Comparison of ENCODE assay signal across 27 cellular contexts in genomic region chr3:154801729-154802128, GRCh38.
A peak's percentile ranks its signal among the peaks of the same experiment; 100 is the strongest.
DNase-seq lines count a peak whose midpoint lies in the region; ATAC-seq, FAIRE-seq and TF ChIP-seq lines count a peak whose summit lies in the region.
"Had no signal": no experiment of that assay in that cellular context is flagged by ENCODE, and none has a peak within 500 bp of the region (broad histone marks: within the 10 kb centered on the region; RNA-seq: fewer than 3 reads in every experiment).

No MANE protein-coding gene starts in this region.

- H3K9me3 ChIP-seq in K562 (replicated peaks; ENCODE audit: control insufficient read depth, insufficient read depth, low read depth, low read length) = no peaks in the 10 kb centered on the region; the same call in 1 of the 2 replicates
- H3K9me3 ChIP-seq: A549, BE2C had no signal

- no peak for TF ChIP-seq RAD21 in K562 (CRISPR knock-in tag; conservative IDR thresholded peaks at IDR 0.05 in 1 of 2, IDR thresholded peaks at IDR 0.05 in 1 of 2)

- in situ Hi-C loops in K562 (cut with MboI) = no loop called here

- no peak for FAIRE-seq in K562 (lab: Jason Lieb, UNC)
- FAIRE-seq: A549, D721Med had no signal

- H3K79me2 ChIP-seq in K562 (ENCODE audit: control insufficient read depth, insufficient read depth, low read length) = no peaks in the 10 kb centered on the region

- intact Hi-C loops in K562 (cut with micrococcal nuclease) = no loop called here

- H3K4me3 ChIP-seq in K562 = no peak overlapping the region
- H3K4me3 ChIP-seq: A549; BLaER1; BLaER1 treated with 17β-estradiol and CSF1 and Interleukin-3, amounts not matched to agents 10 nM and 100 nM had no signal

- TF ChIP-seq EP300 in K562 (IDR thresholded peaks at IDR 0.05; ENCODE audit: low read length) = no peak

- no peaks in the 10 kb centered on the region for H4K20me1 ChIP-seq in K562 (replicated peaks; ENCODE audit: control insufficient read depth, insufficient read depth, low read length)
- H4K20me1 ChIP-seq: BLaER1; BLaER1 treated with 17β-estradiol and CSF1 and Interleukin-3, amounts not matched to agents 10 nM and 100 nM had no signal

- H2AFZ ChIP-seq in K562 (ENCODE audit: low read depth, low read length) = no peak overlapping the region

- no peaks in the 10 kb centered on the region for H3K4me1 ChIP-seq in K562 (replicated peaks in 1 of 2; ENCODE audit: control insufficient read depth in 2 of 2, insufficient read depth in 2 of 2, low read length in 2 of 2)
- H3K4me1 ChIP-seq: A549, BE2C, BLaER1, Caco-2 had no signal

- H3K27me3 ChIP-seq in K562 (ENCODE audit: control insufficient read depth in 2 of 2, insufficient read depth in 2 of 2, low read length in 2 of 2) = no peaks in the 10 kb centered on the region
- H3K27me3 ChIP-seq: BE2C; BLaER1; BLaER1 treated with 17β-estradiol and CSF1 and Interleukin-3, amounts not matched to agents 10 nM and 100 nM had no signal

- POLR2A ChIA-PET in K562 (lab: Yijun Ruan, JAX) = interaction anchor here (1.2 kb wide), 1 partner anchor 25 kb away, joined by 3 read pairs; no protein-coding TSS in a partner anchor

- H3K4me2 ChIP-seq in K562 (ENCODE audit: insufficient read depth, low read length) = no peak overlapping the region
- H3K4me2 ChIP-seq: A549; BLaER1; BLaER1 treated with 17β-estradiol and CSF1 and Interleukin-3, amounts not matched to agents 10 nM and 100 nM had no signal

- TF ChIP-seq POLR2A in K562 (conservative IDR thresholded peaks at IDR 0.05) = no peak

- TF ChIP-seq CTCF in K562 (IDR thresholded peaks at IDR 0.05 in 2 of 3, conservative IDR thresholded peaks at IDR 0.05 in 1 of 3; ENCODE audit: insufficient read depth in 2 of 3, low read depth in 1 of 3, low read length in 3 of 3) = no peak

- H3K36me3 ChIP-seq in K562 (ENCODE audit: control insufficient read depth, insufficient read depth, low read length) = no peaks in the 10 kb centered on the region
- H3K36me3 ChIP-seq: BE2C; BLaER1; BLaER1 treated with 17β-estradiol and CSF1 and Interleukin-3, amounts not matched to agents 10 nM and 100 nM had no signal

- CTCF ChIA-PET in K562 (lab: Yijun Ruan, JAX; ENCODE audit: low intra/inter-chr PET ratio) = no interaction called here

- no peak for DNase-seq in K562 (ENCODE audit: extremely low read depth in 1 of 4, low spot score in 3 of 4)
- no peak for DNase-seq in MV-4-11 (lab: John Stamatoyannopoulos, UW)
- DNase-seq: 8988T; ACHN; AML-193; BE2C; C1 segment of cervical spinal cord; Caco-2; Calu3; CD4-positive, alpha-beta memory T cell; CD4-positive, alpha-beta T cell; CD4-positive, CD25-positive, alpha-beta regulatory T cell; CD8-positive, alpha-beta memory T cell; CD8-positive, alpha-beta T cell; COR-L47; DMS 273 treated with DMSO at 0.1 percent for 48 hours; DMS153; DMS53; DMS79; DMS79 treated with DMSO at 0.1 percent for 48 hours; DND-41; EL had no signal

- no peaks in the 10 kb centered on the region for H3K9me1 ChIP-seq in K562 (ENCODE audit: control insufficient read depth, insufficient read depth, low read length)

- H3K27ac ChIP-seq in K562 (ENCODE audit: extremely low read depth, low read depth, low read length) = no peak overlapping the region
- H3K27ac ChIP-seq: 22Rv1; A549; BLaER1; BLaER1 treated with 17β-estradiol and CSF1 and Interleukin-3, amounts not matched to agents 10 nM and 100 nM had no signal

- no peak for ATAC-seq in K562
- ATAC-seq: A549; CD8-positive, alpha-beta T cell had no signal

- no peak overlapping the region for H3K9ac ChIP-seq in K562 (ENCODE audit: insufficient read depth in 1 of 2, low read depth in 2 of 2, low read length in 2 of 2)
- H3K9ac ChIP-seq: BLaER1; BLaER1 treated with 17β-estradiol and CSF1 and Interleukin-3, amounts not matched to agents 10 nM and 100 nM had no signal

- no TSS peak for BruUV-seq in K562 (replicated peaks; lab: Mats Ljungman, UMichigan)

TF ChIP-seq in K562, 482 proteins besides CTCF, POLR2A, EP300 and RAD21:
- TF ChIP-seq ZNF41 (CRISPR knock-in tag; conservative IDR thresholded peaks at IDR 0.05) (peak; percentile 96), TFAM (CRISPR knock-in tag; conservative IDR thresholded peaks at IDR 0.05) (no peak)
TF ChIP-seq in K562: peak in this region for 1.
